15 cellular contexts compared by ENCODE assay signal in the genomic region with DNA sequence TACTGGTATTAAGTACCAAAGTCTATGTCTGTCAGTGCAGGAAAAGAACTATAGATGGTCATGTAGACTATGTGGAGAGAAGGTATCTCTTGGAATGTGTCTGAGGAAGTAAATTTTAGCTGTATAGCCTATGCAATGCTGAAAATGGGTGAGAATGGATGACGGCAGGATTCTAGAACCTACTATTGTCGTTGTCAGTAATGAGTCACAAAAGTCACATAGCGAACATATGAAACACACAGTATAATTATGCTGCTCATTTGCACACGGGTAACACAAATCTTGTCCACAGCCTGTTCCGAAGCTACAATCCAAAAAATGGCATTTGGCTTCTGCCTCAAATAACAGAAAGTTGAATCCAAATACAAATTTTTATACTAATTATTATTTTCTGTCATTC. TPM values are rescaled to one million over a fixed set of nuclear protein-coding genes. Genes with fewer than 3 reads are reported as not detected.
DNase-seq lines count a peak whose midpoint lies in the region; ATAC-seq and TF ChIP-seq lines count a peak whose summit lies in the region.
"Had no signal": no experiment of that assay in that cellular context is flagged by ENCODE, and none has a peak within 500 bp of the region (broad histone marks: within the 10 kb centered on the region; RNA-seq: fewer than 3 reads in every experiment).

No MANE protein-coding gene starts in this region.

- peak overlapping the region; percentile 36 to 100 (median 67) for H3K27ac Mint-ChIP-seq in naive B cell
- H3K27ac Mint-ChIP-seq: activated CD4-positive, alpha-beta T cell treated with anti-CD3 and anti-CD28 coated beads, Interleukin-2, amount 10 ng/mL, durations not matched to agents 7 days and 5 days had no signal

- WGBS in IMR-90 (ENCODE audit: extremely low coverage in 2 of 2, insufficient read length in 1 of 2), 2 experiments = no CpG with 5 or more reads among the region's 5 CpGs

- no peak overlapping the region; the same call in 1 of the 2 replicates for H2AK5ac ChIP-seq in IMR-90 (ENCODE audit: low read depth, low read length)

- POLR2A ChIA-PET in IMR-90 (lab: Charles Lee; ENCODE audit: unreplicated experiment) = interaction anchor here (1.5 kb wide), 1 partner anchor 34 kb away, joined by 5 read pairs; a partner anchor contains a TSS

- intact Hi-C loops in IMR-90 (cut with micrococcal nuclease) = loop anchor here (2.0 kb wide), 2 partner anchors 58 to 122 kb away; no protein-coding TSS in a partner anchor
- intact Hi-C loops in colonic mucosa (cut with DNase I) = no loop called here

- H3K27ac ChIP-seq in BLaER1 (no peak overlapping the region), IMR-90 (ENCODE audit: insufficient read depth, low read length) (no peak overlapping the region), colonic mucosa (peak overlapping the region; percentile 97)

- H3K18ac ChIP-seq in IMR-90 (ENCODE audit: low read depth, low read length) = no peak overlapping the region

- 0 out of 2 replicates have a peak, but pooled peaks cover 6% of the 10 kb centered on the region for H3K9me1 ChIP-seq in IMR-90 (ENCODE audit: insufficient read depth, low read length)

- H3K4me3 ChIP-seq in BLaER1 (no peak overlapping the region), IMR-90 (ENCODE audit: insufficient read depth, low read depth, low read length) (no peak overlapping the region), colonic mucosa (no peak overlapping the region)

- H3K36me3 ChIP-seq in BLaER1 (peaks cover 16% of the 10 kb centered on the region; the same call in 1 of the 2 replicates), IMR-90 (ENCODE audit: control insufficient read depth, insufficient read depth, low read length) (peaks cover 1% of the 10 kb centered on the region; the same call in 1 of the 2 replicates), colonic mucosa (no peaks in the 10 kb centered on the region)

- peaks cover 63% of the 10 kb centered on the region for H4K20me1 ChIP-seq in BLaER1
- no peaks in the 10 kb centered on the region; the same call in 1 of the 2 replicates for H4K20me1 ChIP-seq in IMR-90 (ENCODE audit: insufficient read depth, low read length)

- no peak overlapping the region for H4K91ac ChIP-seq in IMR-90 (ENCODE audit: insufficient read depth, low read depth, low read length)

- H3K4me2 ChIP-seq in BLaER1 = peak overlapping the region; percentile 60; the same call in 1 of the 2 replicates
- H3K4me2 ChIP-seq in IMR-90 (ENCODE audit: low read depth, low read length) = no peak overlapping the region
- H3K4me2 ChIP-seq: SK-N-SH had no signal

- no peak overlapping the region for H3K4me3 Mint-ChIP-seq in naive B cell
- H3K4me3 Mint-ChIP-seq: activated CD4-positive, alpha-beta T cell treated with anti-CD3 and anti-CD28 coated beads, Interleukin-2, amount 10 ng/mL, durations not matched to agents 7 days and 5 days; activated naive CD4-positive, alpha-beta T cell treated with anti-CD3 and anti-CD28 coated beads, Interleukin-2, amount 50 U/mL, for 24 hours; CD8-positive, alpha-beta T cell had no signal

- H2BK20ac ChIP-seq in IMR-90 (ENCODE audit: low read depth, low read length) = no peak overlapping the region

- H3K23ac ChIP-seq in IMR-90 (ENCODE audit: low read depth, low read length) = peak overlapping the region; percentile 23; the same call in 1 of the 2 replicates

- H3K4me1 ChIP-seq in BLaER1 (peaks cover 90% of the 10 kb centered on the region), IMR-90 (ENCODE audit: control insufficient read depth, insufficient read depth, low read length) (peaks cover 20% of the 10 kb centered on the region), colonic mucosa (peaks cover 17% of the 10 kb centered on the region)

- H3K4me1 Mint-ChIP-seq in naive B cell = peaks cover 25 to 66% (median 28%) of the 10 kb centered on the region in 3 donors

- peaks cover 25 to 64% of the 10 kb centered on the region in 2 experiments for H3K79me1 ChIP-seq in IMR-90 (ENCODE audit: low read depth in 1 of 2, low read length in 2 of 2)

- DNase-seq in IMR-90 (no peak), colonic mucosa (no peak), naive B cell (no peak), cerebellar nuclear complex (lab: John Stamatoyannopoulos, UW) (no peak), omental fat pad (ENCODE audit: low spot score) (no peak)
- DNase-seq: activated CD4-positive, alpha-beta T cell treated with anti-CD3 and anti-CD28 coated beads, Interleukin-2, amount 10 ng/mL, durations not matched to agents 7 days and 5 days; CD8-positive, alpha-beta T cell; effector CD8-positive, alpha-beta T cell; stimulated activated CD4-positive, alpha-beta T cell treated with anti-CD3 and anti-CD28 coated beads, Interleukin-12 subunit alpha, Interleukin-12 subunit beta, amount 100 ng/mL, for 4 hours; stimulated activated CD8-positive, alpha-beta memory T cell treated with anti-CD3 and anti-CD28 coated beads, Interleukin-4, amount 100 ng/mL, for 48 hours had no signal

- TF ChIP-seq CTCF in IMR-90 (conservative IDR thresholded peaks at IDR 0.05; ENCODE audit: low read depth, low read length) (no peak), colonic mucosa (IDR thresholded peaks at IDR 0.05) (no peak), omental fat pad (IDR thresholded peaks at IDR 0.05) (no peak)

- CTCF ChIA-PET in IMR-90 (lab: Yijun Ruan, JAX) = interaction anchor here (1.1 to 1.9 kb wide), 8 partner anchors 8 to 450 kb away, joined by 3 to 7 read pairs (median 4); a partner anchor contains a TSS

- ATAC-seq in IMR-90 (ENCODE audit: low read depth) (no peak), naive B cell (ENCODE audit: low read depth in 2 of 2) (no peak), HG03097 (IDR thresholded peaks at IDR 0.05; ENCODE audit: low FRiP score, unreplicated experiment) (no peak), omental fat pad (ENCODE audit: low FRiP score) (no peak), HG03354 (IDR thresholded peaks at IDR 0.05; ENCODE audit: poor library complexity, severe bottlenecking, unreplicated experiment) (no peak)
- ATAC-seq: CD8-positive, alpha-beta T cell had no signal

- H2AK9ac ChIP-seq in IMR-90 (replicated peaks; ENCODE audit: low read depth, low read length, poor library complexity) = no peak overlapping the region

- H3K9me3 Mint-ChIP-seq in naive B cell = no peaks in the 10 kb centered on the region
- H3K9me3 Mint-ChIP-seq: activated CD4-positive, alpha-beta T cell treated with anti-CD3 and anti-CD28 coated beads, Interleukin-2, amount 10 ng/mL, durations not matched to agents 7 days and 5 days; activated naive CD4-positive, alpha-beta T cell treated with anti-CD3 and anti-CD28 coated beads, Interleukin-2, amount 50 U/mL, for 24 hours; CD8-positive, alpha-beta T cell had no signal

- 0 out of 2 replicates have a peak overlapping the region, but pooled peaks have one; percentile 4 for H3K14ac ChIP-seq in IMR-90 (replicated peaks; ENCODE audit: low read depth, low read length)

- H3K27me3 Mint-ChIP-seq in naive B cell = no peaks in the 10 kb centered on the region
- H3K27me3 Mint-ChIP-seq: activated CD4-positive, alpha-beta T cell treated with anti-CD3 and anti-CD28 coated beads, Interleukin-2, amount 10 ng/mL, durations not matched to agents 7 days and 5 days; activated naive CD4-positive, alpha-beta T cell treated with anti-CD3 and anti-CD28 coated beads, Interleukin-2, amount 50 U/mL, for 24 hours had no signal

- TF ChIP-seq POLR2A in IMR-90 (IDR thresholded peaks at IDR 0.05; ENCODE audit: low read depth, low read length) = no peak

- H3K27me3 ChIP-seq in BLaER1 (no peaks in the 10 kb centered on the region), IMR-90 (ENCODE audit: control insufficient read depth, insufficient read depth, low read length) (no peaks in the 10 kb centered on the region), colonic mucosa (no peaks in the 10 kb centered on the region)

- no peak overlapping the region for H4K5ac ChIP-seq in IMR-90 (ENCODE audit: low read depth, low read length)

- no peak overlapping the region; the same call in 1 of the 2 replicates for H2BK120ac ChIP-seq in IMR-90 (ENCODE audit: low read depth, low read length)

- dilution Hi-C loops in IMR-90 (cut with HindIII; ENCODE audit: low sequenced_read_pairs, unreplicated experiment) = no loop called here

- no TSS peak for BruUV-seq in IMR-90 (replicated peaks; lab: Mats Ljungman, UMichigan)

- H2BK5ac ChIP-seq in IMR-90 (ENCODE audit: low read depth, low read length, poor library complexity, severe bottlenecking) = no peak overlapping the region

- H3K56ac ChIP-seq in IMR-90 (ENCODE audit: extremely low read depth, insufficient read depth, low read length) = no peak overlapping the region

- no peak for TF ChIP-seq RAD21 in IMR-90 (IDR thresholded peaks at IDR 0.05; ENCODE audit: low read length)

- in situ Hi-C loops in IMR-90 (cut with MboI; ENCODE audit: low sequenced_read_pairs) = no loop called here

- no peaks in the 10 kb centered on the region for H3K36me3 Mint-ChIP-seq in naive B cell

- peak overlapping the region in 1 of 2 experiments; percentile 2; a peak in 1 of 4 replicates for H4K8ac ChIP-seq in IMR-90 (ENCODE audit: low read depth in 2 of 2, low read length in 2 of 2)

- H3K9ac ChIP-seq in BLaER1 (no peak overlapping the region), IMR-90 (ENCODE audit: low read depth, low read length) (no peak overlapping the region), colonic mucosa (ENCODE audit: low read depth in 2 of 2, low read length in 2 of 2) (peak overlapping the region in 1 of 2 donors; percentile 64)
- H3K9ac ChIP-seq: SK-N-SH had no signal

- peak overlapping the region; percentile 22; the same call in 2 of the 3 replicates for H2BK15ac ChIP-seq in IMR-90 (ENCODE audit: low read depth, low read length)

- H3K9me3 ChIP-seq in BLaER1 = no peaks in the 10 kb centered on the region
- H3K9me3 ChIP-seq in IMR-90 (ENCODE audit: control insufficient read depth, insufficient read depth, low read length) = no peaks in the 10 kb centered on the region
- H3K9me3 ChIP-seq in colonic mucosa = no peaks in the 10 kb centered on the region
- H3K9me3 ChIP-seq: SK-N-SH had no signal

- no peak overlapping the region for H2AFZ ChIP-seq in IMR-90 (replicated peaks; ENCODE audit: low read length, poor library complexity)

- no peak overlapping the region; the same call in 1 of the 2 replicates for H3K4ac ChIP-seq in IMR-90 (ENCODE audit: low read depth, low read length)

TF ChIP-seq in IMR-90, 13 proteins besides CTCF, POLR2A, EP300 and RAD21:
- no peak for TF ChIP-seq BHLHE40 (IDR thresholded peaks at IDR 0.05; ENCODE audit: low read depth, low read length)
- TF ChIP-seq MAFK (IDR thresholded peaks at IDR 0.05; ENCODE audit: low read depth, low read length) = no peak

RNA-seq across cellular contexts. Expression of a gene that starts 33.6 kb away (rescaled TPM):
- total RNA-seq in IMR-90 (2012; rRNA removed) = 79.2 and 83.3 TPM in 2 replicates
- polyA plus RNA-seq in IMR-90 (2012; rRNA removed) = 12.9 and 16.8 TPM in 2 replicates
- polyA plus RNA-seq in IMR-90 (2012; cell fraction: cytosol; rRNA removed) = 5.3 and 7.7 TPM in 2 replicates
- 7.4 and 30.8 TPM in 2 replicates for polyA plus RNA-seq in IMR-90 (2012; cell fraction: nucleus; rRNA removed; ENCODE audit: low replicate concordance)
- 100 to 1,000 TPM in 1 of 2 donors, 10 to 100 TPM in 1; 78.6 to 116 TPM for total RNA-seq in colonic mucosa
- 100 to 1,000 TPM; 165 to 343 (median 213) TPM for polyA plus RNA-seq in naive B cell (ENCODE audit: low read depth in 6 of 6)
- total RNA-seq in omental fat pad = 100 to 1,000 TPM in 2 of 4 donors, 10 to 100 TPM in 2; 75.3 to 124 (median 101) TPM
